16 cellular contexts compared by ENCODE assay signal in the genomic region with DNA sequence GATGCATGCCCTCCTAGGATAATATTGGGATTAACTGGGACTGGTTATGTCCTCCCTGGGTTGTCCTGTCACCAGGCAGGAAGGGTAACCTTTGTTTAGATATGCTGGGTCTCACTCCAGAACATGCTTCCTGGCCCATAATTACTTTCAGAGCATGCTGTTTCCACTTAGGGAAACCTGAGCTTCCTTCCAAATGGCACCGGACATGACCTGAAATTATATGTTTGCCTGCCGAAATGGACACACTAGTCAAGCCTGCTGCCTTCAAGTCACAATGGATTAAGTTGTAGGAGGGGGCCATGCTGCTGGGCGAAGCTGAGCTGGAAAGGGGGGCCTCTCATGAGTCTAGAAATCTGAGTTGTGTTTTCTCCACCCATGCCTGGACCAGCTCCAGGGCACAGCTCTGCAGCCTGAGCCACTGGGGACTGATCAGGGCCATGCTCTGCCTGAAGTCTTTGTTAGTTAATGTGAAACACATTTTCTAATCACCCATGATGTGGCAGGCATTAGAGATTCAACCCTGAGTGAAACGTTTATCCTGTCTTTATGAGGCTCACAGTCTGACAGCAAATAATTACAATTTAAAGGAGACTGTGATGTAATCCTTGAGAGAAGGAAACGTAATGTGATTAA.
DNase-seq lines count a peak whose midpoint lies in the region; ATAC-seq and TF ChIP-seq lines count a peak whose summit lies in the region.
"Had no signal": no experiment of that assay in that cellular context is flagged by ENCODE, and none has a peak within 500 bp of the region (broad histone marks: within the 10 kb centered on the region; RNA-seq: fewer than 3 reads in every experiment).

No MANE protein-coding gene starts in this region.

- WGBS in heart left ventricle, 4 donors = 18 to 36% (median 29%) methylated on average over 5 of the region's 5 CpGs

- H3K4me1 ChIP-seq in heart left ventricle = peaks cover 0 to 65% (median 27%) of the 10 kb centered on the region in 12 donors
- H3K4me1 ChIP-seq in stomach smooth muscle (ENCODE audit: control insufficient read depth, insufficient read depth, low read length) = peaks cover 19% of the 10 kb centered on the region
- H3K4me1 ChIP-seq: HAP-1 had no signal

- H3K9me3 ChIP-seq in heart left ventricle = no peaks in the 10 kb centered on the region
- no peaks in the 10 kb centered on the region for H3K9me3 ChIP-seq in stomach smooth muscle (ENCODE audit: control insufficient read depth in 2 of 2, low read length in 2 of 2)
- H3K9me3 ChIP-seq: HAP-1, stomach had no signal

- intact Hi-C loops in heart left ventricle (cut with DNase I) = loop anchor here in 1 of 10 donors (10.0 kb wide), 1 partner anchor 1205 kb away; no protein-coding TSS in a partner anchor

- TF ChIP-seq CTCF in heart left ventricle (IDR thresholded peaks at IDR 0.05) = no peak

- H3K27ac ChIP-seq in heart left ventricle (peak overlapping the region in 6 of 12 donors; percentile 3 to 46 (median 10)), stomach smooth muscle (ENCODE audit: low read length) (no peak overlapping the region)
- H3K27ac ChIP-seq: skin epidermis, stomach had no signal

- no peaks in the 10 kb centered on the region for H3K27me3 ChIP-seq in heart left ventricle
- no peaks in the 10 kb centered on the region for H3K27me3 ChIP-seq in stomach smooth muscle (ENCODE audit: control insufficient read depth in 1 of 2, insufficient read depth in 2 of 2, low read length in 2 of 2)
- H3K27me3 ChIP-seq: stomach had no signal

- ATAC-seq in heart left ventricle (peak; percentile 37 to 71 (median 62)), HG03439 (IDR thresholded peaks at IDR 0.05; ENCODE audit: unreplicated experiment) (no peak), GM18873 (IDR thresholded peaks at IDR 0.05; ENCODE audit: low FRiP score, unreplicated experiment) (no peak)
- ATAC-seq: PC-3 had no signal

- H3K36me3 ChIP-seq in heart left ventricle (no peaks in the 10 kb centered on the region), stomach smooth muscle (ENCODE audit: control insufficient read depth in 2 of 2, insufficient read depth in 2 of 2, low read length in 2 of 2) (peaks cover 3 to 11% of the 10 kb centered on the region in 2 donors)
- H3K36me3 ChIP-seq: HAP-1 had no signal

- no peak for TF ChIP-seq POLR2A in heart left ventricle (IDR thresholded peaks at IDR 0.05)

- H3K4me3 ChIP-seq in heart left ventricle (no peak overlapping the region), stomach smooth muscle (ENCODE audit: low read length in 2 of 2) (peak overlapping the region; percentile 8 to 15)
- H3K4me3 ChIP-seq: HAP-1, skin epidermis, stomach had no signal

- DNase-seq in NCI-H1417 (lab: John Stamatoyannopoulos, UW) (peak in 2 of 3 experiments; percentile 39 to 77), NCI-H1417 treated with DMSO at 0.1 percent for 48 hours (lab: John Stamatoyannopoulos, UW) (no peak), SK-N-DZ (ENCODE audit: low spot score) (peak; percentile 14), heart left ventricle (peak in 3 of 5 donors; percentile 54 to 74 (median 56)), hippocampal formation (lab: John Stamatoyannopoulos, UW) (no peak)
- DNase-seq: 8988T; activated CD4-positive, CD25-positive, alpha-beta regulatory T cell treated with anti-CD3 and anti-CD28 coated beads, Interleukin-2, amount 50 U/mL, for 72 hours; activated naive CD4-positive, alpha-beta T cell treated with anti-CD3 and anti-CD28 coated beads, Interleukin-2, amount 50 U/mL, for 16 hours; naive B cell; PC-3; stomach had no signal

- no peak overlapping the region for H3K9ac ChIP-seq in stomach smooth muscle (ENCODE audit: low read length in 2 of 2)

Comparison
In these comparisons a context has a peak if more than half of its experiments do, and no peak if none do; other contexts are left out.
1. DNase-seq: peak in NCI-H1417 (2 of 3), SK-N-DZ (single experiment) and heart left ventricle (3 of 5); none in NCI-H1417 treated with DMSO at 0.1 percent for 48 hours (single experiment) and hippocampal formation (0 of 2).
2. ATAC-seq: peak in heart left ventricle (4 of 4); none in HG03439 (single experiment) and GM18873 (single experiment).
3. H3K4me3 ChIP-seq: peak in stomach smooth muscle (2 of 2); none in heart left ventricle (0 of 12).